In the genomic region with DNA sequence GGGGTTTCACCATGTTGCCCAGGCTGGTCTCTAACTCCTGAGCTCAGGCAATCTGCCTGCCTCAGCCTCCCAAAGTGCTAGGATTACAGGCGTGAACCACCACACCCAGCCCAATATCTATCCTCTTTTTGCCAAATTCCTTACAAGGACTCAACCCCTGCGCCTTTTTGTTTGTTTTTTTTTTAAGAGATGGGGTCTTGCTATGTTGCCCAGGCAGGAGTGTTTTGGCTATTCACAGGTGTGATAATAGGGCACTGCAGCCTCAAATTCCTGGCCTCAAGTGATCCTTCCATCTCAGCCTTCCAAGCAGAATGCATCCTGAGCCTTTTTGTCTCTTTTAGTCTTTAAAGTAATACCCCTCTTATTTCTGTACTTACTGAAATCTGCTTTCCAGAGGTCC, we compare ENCODE assay signal across 25 cellular contexts. TPM values are rescaled to one million over a fixed set of nuclear protein-coding genes. Genes with fewer than 3 reads are reported as not detected.
A peak's percentile ranks its signal among the peaks of the same experiment; 100 is the strongest.
DNase-seq lines count a peak whose midpoint lies in the region; ATAC-seq and TF ChIP-seq lines count a peak whose summit lies in the region.
"Had no signal": no experiment of that assay in that cellular context is flagged by ENCODE, and none has a peak within 500 bp of the region (broad histone marks: within the 10 kb centered on the region; RNA-seq: fewer than 3 reads in every experiment).

No MANE protein-coding gene starts in this region.

- no peaks in the 10 kb centered on the region for H3K27me3 Mint-ChIP-seq in activated T-cell treated with anti-CD3 and anti-CD28 coated beads, Interleukin-2, amount 50 U/mL, for 72 hours (ENCODE audit: low read depth)
- no peaks in the 10 kb centered on the region for H3K27me3 Mint-ChIP-seq in central memory CD8-positive, alpha-beta T cell

- peak overlapping the region; percentile 15 for H3K27ac Mint-ChIP-seq in activated T-cell treated with anti-CD3 and anti-CD28 coated beads, Interleukin-2, amount 50 U/mL, for 72 hours
- H3K27ac Mint-ChIP-seq in central memory CD8-positive, alpha-beta T cell (ENCODE audit: low read depth): peak overlapping the region; percentile 55
- H3K27ac Mint-ChIP-seq: CD14-positive monocyte; CD8-positive, alpha-beta T cell; GM23338; HFFc6 had no signal

- peaks cover 6% of the 10 kb centered on the region for H3K4me1 Mint-ChIP-seq in activated T-cell treated with anti-CD3 and anti-CD28 coated beads, Interleukin-2, amount 50 U/mL, for 72 hours (ENCODE audit: low read depth)
- H3K4me1 Mint-ChIP-seq in central memory CD8-positive, alpha-beta T cell: peaks cover 27% of the 10 kb centered on the region
- H3K4me1 Mint-ChIP-seq: GM23338 had no signal

- CTCF ChIA-PET in RWPE1 (lab: Yijun Ruan, JAX): interaction anchor here (1.1 kb wide), 1 partner anchor 28 kb away, joined by 3 read pairs; a partner anchor contains a TSS

- H3K9me3 Mint-ChIP-seq in activated T-cell treated with anti-CD3 and anti-CD28 coated beads, Interleukin-2, amount 50 U/mL, for 72 hours: no peaks in the 10 kb centered on the region
- no peaks in the 10 kb centered on the region for H3K9me3 Mint-ChIP-seq in central memory CD8-positive, alpha-beta T cell
- H3K9me3 Mint-ChIP-seq: CD14-positive monocyte; CD8-positive, alpha-beta T cell; GM23338; HFFc6 had no signal

- POLR2A ChIA-PET in RWPE1 (lab: Yijun Ruan, JAX; ENCODE audit: low non-redundant PET): no interaction called here

- H3K27ac ChIP-seq in RWPE1: 0 out of 2 replicates have a peak overlapping the region, but pooled peaks have one; percentile 10
- H3K27ac ChIP-seq: 22Rv1, BLaER1, HL-60 had no signal

- no peak for TF ChIP-seq CTCF in RWPE1 (conservative IDR thresholded peaks at IDR 0.05; ENCODE audit: low read depth)

- H3K4me3 Mint-ChIP-seq in activated T-cell treated with anti-CD3 and anti-CD28 coated beads, Interleukin-2, amount 50 U/mL, for 72 hours: no peak overlapping the region
- no peak overlapping the region for H3K4me3 Mint-ChIP-seq in central memory CD8-positive, alpha-beta T cell
- H3K4me3 Mint-ChIP-seq: CD8-positive, alpha-beta T cell; GM23338; HFFc6 had no signal

- DNase-seq in activated T-cell treated with anti-CD3 and anti-CD28 coated beads, Interleukin-2, amount 50 U/mL, for 72 hours: no peak
- DNase-seq in activated T-cell treated with anti-CD3 and anti-CD28 coated beads, Interleukin-2, amount 50 U/mL, for 48 hours: no peak
- DNase-seq in RWPE1 (ENCODE audit: low spot score): no peak
- no peak for DNase-seq in central memory CD8-positive, alpha-beta T cell (ENCODE audit: low spot score in 2 of 2)
- DNase-seq in activated CD4-positive, alpha-beta T cell treated with anti-CD3 and anti-CD28 coated beads for 48 hours: no peak
- DNase-seq: CD8-positive, alpha-beta T cell; COR-L47; DMS 273 treated with DMSO at 0.1 percent for 48 hours; DMS53; DND-41; EL; HCEC 1CT; HFFc6; IMR-90; KBM-7 had no signal

- peaks cover 3 to 4% of the 10 kb centered on the region in 2 donors for H3K36me3 Mint-ChIP-seq in activated T-cell treated with anti-CD3 and anti-CD28 coated beads, Interleukin-2, amount 50 U/mL, for 72 hours (ENCODE audit: insufficient read depth in 2 of 2)
- peaks cover 16% of the 10 kb centered on the region for H3K36me3 Mint-ChIP-seq in central memory CD8-positive, alpha-beta T cell (ENCODE audit: insufficient read depth)

- no peak for ATAC-seq in activated T-cell treated with anti-CD3 and anti-CD28 coated beads, Interleukin-2, amount 50 U/mL, for 72 hours (replicated peaks in 1 of 2)
- ATAC-seq in central memory CD8-positive, alpha-beta T cell (replicated peaks; ENCODE audit: extremely low read depth, poor library complexity, severe bottlenecking): no peak
- no peak for ATAC-seq in GM21576 (IDR thresholded peaks at IDR 0.05; ENCODE audit: unreplicated experiment)
- ATAC-seq: CD8-positive, alpha-beta T cell; GM12878; GM23338 had no signal

RNA-seq across cellular contexts. Expression of a gene that starts 17.0 kb away (rescaled TPM):
- 10 to 100 TPM; 27.6 to 33.5 TPM for total RNA-seq in activated T-cell treated with anti-CD3 and anti-CD28 coated beads, Interleukin-2, amount 50 U/mL, for 72 hours

RNA-seq across cellular contexts. Expression of a gene that starts 28.3 kb away (rescaled TPM):
- 10 to 100 TPM; 18.4 to 30.1 TPM for total RNA-seq in activated T-cell treated with anti-CD3 and anti-CD28 coated beads, Interleukin-2, amount 50 U/mL, for 72 hours

RNA-seq across cellular contexts. Expression of a gene that starts 44.6 kb away (rescaled TPM):
- not detected for total RNA-seq in activated T-cell treated with anti-CD3 and anti-CD28 coated beads, Interleukin-2, amount 50 U/mL, for 72 hours
- total RNA-seq: A673; CD8-positive, alpha-beta T cell; G401; GM12878; GM23338; HFFc6; HT1080; IMR-90 had no signal

RNA-seq across cellular contexts. Expression of a gene that starts 57.9 kb away (rescaled TPM):
- total RNA-seq in activated T-cell treated with anti-CD3 and anti-CD28 coated beads, Interleukin-2, amount 50 U/mL, for 72 hours: 100 to 1,000 TPM; 232 to 255 TPM
